Comparison of ENCODE assay signal across 9 cellular contexts in the genomic region with DNA sequence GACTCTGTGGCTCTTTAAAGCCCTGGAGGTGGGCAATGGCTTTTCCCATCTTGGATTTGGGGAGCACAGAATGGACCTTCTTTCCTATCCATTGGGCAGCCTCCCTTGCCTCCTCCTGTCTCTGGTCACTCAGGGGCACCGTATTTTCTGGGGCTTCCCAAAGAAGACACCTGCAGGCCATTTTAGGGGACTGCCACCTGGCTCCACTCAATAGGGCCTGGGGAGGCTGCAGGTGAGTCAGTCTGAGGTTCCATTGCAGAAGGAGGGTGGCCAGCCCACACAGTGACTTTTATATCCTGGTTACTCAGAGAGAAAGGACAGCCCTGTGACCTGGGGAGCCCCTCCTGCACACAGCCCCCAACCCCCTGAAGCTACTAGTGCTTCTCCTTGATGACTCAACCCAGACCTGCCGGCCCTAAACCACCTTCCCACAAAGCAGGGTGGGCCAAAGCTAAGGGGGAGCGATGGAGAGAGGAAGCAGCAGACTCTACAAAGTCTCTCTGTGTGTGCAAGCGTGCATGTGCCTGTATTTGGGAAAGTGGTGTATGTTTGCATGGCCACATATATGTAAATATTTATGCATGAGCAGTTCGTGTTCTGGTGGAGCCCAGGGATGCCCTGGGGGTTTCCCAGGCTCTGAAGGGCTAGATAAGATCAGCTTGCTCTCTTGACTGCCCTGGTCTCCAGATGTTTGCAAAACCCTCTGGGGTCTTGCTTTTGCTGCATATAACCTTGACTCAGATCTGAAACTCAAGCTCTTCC. TPM values are rescaled to one million over a fixed set of nuclear protein-coding genes. Genes with fewer than 3 reads are reported as not detected.
DNase-seq lines count a peak whose midpoint lies in the region; ATAC-seq, FAIRE-seq and TF ChIP-seq lines count a peak whose summit lies in the region.
"Had no signal": no experiment of that assay in that cellular context is flagged by ENCODE, and none has a peak within 500 bp of the region (broad histone marks: within the 10 kb centered on the region; RNA-seq: fewer than 3 reads in every experiment).

No MANE protein-coding gene starts in this region.

- TF ChIP-seq POLR2A in K562 (conservative IDR thresholded peaks at IDR 0.05): no peak

- BruUV-seq in K562 (replicated peaks; lab: Mats Ljungman, UMichigan): no TSS peak

- H3K9me3 ChIP-seq in K562 (replicated peaks; ENCODE audit: control insufficient read depth, insufficient read depth, low read depth, low read length) (no peaks in the 10 kb centered on the region), HAP-1 (no peaks in the 10 kb centered on the region)

- WGBS in K562 (ENCODE audit: insufficient coverage, low coverage, missing lambda C conversion rate): 0% methylated on average over 5 of the region's 5 CpGs

- no peak overlapping the region for H3K4me2 ChIP-seq in K562 (ENCODE audit: insufficient read depth, low read length)

- CTCF ChIA-PET in K562 (lab: Yijun Ruan, JAX; ENCODE audit: low intra/inter-chr PET ratio): no interaction called here

- TF ChIP-seq RAD21 in K562 (CRISPR knock-in tag; conservative IDR thresholded peaks at IDR 0.05 in 1 of 2, IDR thresholded peaks at IDR 0.05 in 1 of 2): no peak

- H3K4me3 ChIP-seq in GM12865 (ENCODE audit: low read depth, low read length) (no peak overlapping the region), K562 (no peak overlapping the region), HAP-1 (no peak overlapping the region)

- no peak for TF ChIP-seq EP300 in K562 (IDR thresholded peaks at IDR 0.05; ENCODE audit: low read length)

- POLR2A ChIA-PET in K562 (lab: Yijun Ruan, JAX): no interaction called here

- H3K27me3 ChIP-seq in K562 (ENCODE audit: control insufficient read depth in 2 of 2, insufficient read depth in 2 of 2, low read length in 2 of 2) (peaks cover 9 to 50% of the 10 kb centered on the region in 2 experiments; a peak in 3 of 5 replicates), HAP-1 (ENCODE audit: low read depth) (no peaks in the 10 kb centered on the region)

- no peak for FAIRE-seq in K562 (lab: Jason Lieb, UNC)

- H3K9me1 ChIP-seq in K562 (ENCODE audit: control insufficient read depth, insufficient read depth, low read length): no peaks in the 10 kb centered on the region

- in situ Hi-C loops in K562 (cut with MboI): no loop called here
- in situ Hi-C loops in HAP-1 (cut with MboI; ENCODE audit: low sequenced_read_pairs): no loop called here

- no peak overlapping the region for H3K9ac ChIP-seq in K562 (ENCODE audit: insufficient read depth in 1 of 2, low read depth in 2 of 2, low read length in 2 of 2)

- peak; percentile 93 for DNase-seq in GM12865 (ENCODE audit: low read depth)
- DNase-seq in K562 (ENCODE audit: extremely low read depth in 1 of 4, low spot score in 3 of 4): no peak
- peak; percentile 8 to 41 (median 36) for DNase-seq in stimulated activated CD4-positive, alpha-beta T cell treated with anti-CD3 and anti-CD28 coated beads, TNF-alpha, amount 100 ng/mL, for 48 hours (ENCODE audit: low read depth in 3 of 3)
- DNase-seq in hepatic stellate cell (ENCODE audit: low spot score): no peak
- no peak for DNase-seq in HAP-1 (ENCODE audit: low spot score in 2 of 2)
- DNase-seq in AG20443 (ENCODE audit: low spot score): no peak

- no peak overlapping the region for H2AFZ ChIP-seq in K562 (ENCODE audit: low read depth, low read length)

- TF ChIP-seq CTCF in GM12865 (IDR thresholded peaks at IDR 0.05; ENCODE audit: insufficient read depth, low read depth, low read length, missing control alignments): peak; percentile 12
- TF ChIP-seq CTCF in K562 (IDR thresholded peaks at IDR 0.05 in 2 of 3, conservative IDR thresholded peaks at IDR 0.05 in 1 of 3; ENCODE audit: insufficient read depth in 2 of 3, low read depth in 1 of 3, low read length in 3 of 3): no peak

- intact Hi-C loops in K562 (cut with micrococcal nuclease): no loop called here

- H3K27ac ChIP-seq in K562 (ENCODE audit: extremely low read depth, low read depth, low read length): no peak overlapping the region

- H3K4me1 ChIP-seq in K562 (replicated peaks in 1 of 2; ENCODE audit: control insufficient read depth in 2 of 2, insufficient read depth in 2 of 2, low read length in 2 of 2) (peaks cover 0 to 11% of the 10 kb centered on the region in 2 experiments; a peak in 2 of 5 replicates), HAP-1 (peaks cover 4% of the 10 kb centered on the region; the same call in 1 of the 2 replicates)

- 0 out of 2 replicates have a peak, but pooled peaks cover 3% of the 10 kb centered on the region for H4K20me1 ChIP-seq in K562 (replicated peaks; ENCODE audit: control insufficient read depth, insufficient read depth, low read length)

- ATAC-seq in GM21360 (IDR thresholded peaks at IDR 0.05; ENCODE audit: unreplicated experiment): peak; percentile 69
- peak; percentile 53 for ATAC-seq in HG03521 (IDR thresholded peaks at IDR 0.05; ENCODE audit: unreplicated experiment)
- peak; percentile 31; the same call in 1 of the 3 replicates for ATAC-seq in K562

- H3K36me3 ChIP-seq in K562 (ENCODE audit: control insufficient read depth, insufficient read depth, low read length) (no peaks in the 10 kb centered on the region), HAP-1 (replicated peaks) (no peaks in the 10 kb centered on the region)

- no peaks in the 10 kb centered on the region for H3K79me2 ChIP-seq in K562 (ENCODE audit: control insufficient read depth, insufficient read depth, low read length)

TF ChIP-seq in K562, 482 proteins besides CTCF, POLR2A, EP300 and RAD21 (continues in another document):
- TF ChIP-seq, protein P1, sequence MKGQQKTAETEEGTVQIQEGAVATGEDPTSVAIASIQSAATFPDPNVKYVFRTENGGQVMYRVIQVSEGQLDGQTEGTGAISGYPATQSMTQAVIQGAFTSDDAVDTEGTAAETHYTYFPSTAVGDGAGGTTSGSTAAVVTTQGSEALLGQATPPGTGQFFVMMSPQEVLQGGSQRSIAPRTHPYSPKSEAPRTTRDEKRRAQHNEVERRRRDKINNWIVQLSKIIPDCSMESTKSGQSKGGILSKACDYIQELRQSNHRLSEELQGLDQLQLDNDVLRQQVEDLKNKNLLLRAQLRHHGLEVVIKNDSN (CRISPR knock-in tag; IDR thresholded peaks at IDR 0.05): no peak

RNA-seq across cellular contexts. Expression of a gene that starts 5.0 kb away (rescaled TPM):
- not detected in 2 replicates for total RNA-seq in K562 (2011; cell fraction: chromatin; rRNA removed; ENCODE audit: low replicate concordance)
- total RNA-seq in K562 (2011; cell fraction: nucleolus; rRNA removed): not detected in 2 replicates
- not detected in 2 replicates for total RNA-seq in K562 (2011; cell fraction: nucleoplasm; rRNA removed)
- total RNA-seq in K562 (2014; rRNA removed) (not detected in 2 replicates), K562 (2014; rRNA removed; fragmentation: Illumina TruSeq; extraction: Trizol) (not detected in 2 replicates), K562 (2015; rRNA removed; fragmentation: Illumina TruSeq; extraction: Trizol) (not detected in 2 replicates), K562 (2021) (0.09 and 0.16 TPM in 2 replicates)
- polyA plus RNA-seq in K562 (2011; rRNA removed) (not detected in 2 replicates), K562 (2014; fragmentation: Illumina TruSeq; extraction: Trizol) (not detected in 2 replicates), K562 (2014; fragmentation: Nextera tagmentation; extraction: Ambion mirVana) (not detected), K562 (2014; rRNA removed) (not detected in 2 replicates)
- not detected in 2 replicates for polyA plus RNA-seq in K562 (2011; cell fraction: cytosol; rRNA removed)
- polyA plus RNA-seq in K562 (2011; cell fraction: nucleus; rRNA removed): not detected in 2 replicates
- not detected in 2 replicates for polyA plus RNA-seq in K562 (2012)
- polyA minus RNA-seq in K562 (2011; rRNA and poly(A)+ RNA removed): not detected in 2 replicates
- polyA minus RNA-seq in K562 (2011; cell fraction: cytosol; rRNA and poly(A)+ RNA removed): not detected in 2 replicates
- not detected in 2 replicates for polyA minus RNA-seq in K562 (2011; cell fraction: nucleus; rRNA and poly(A)+ RNA removed)
- total RNA-seq: myocyte had no signal

RNA-seq across cellular contexts. Expression of a gene that starts 18.7 kb away (rescaled TPM):
- total RNA-seq in K562 (2011; cell fraction: chromatin; rRNA removed; ENCODE audit: low replicate concordance): not detected in 2 replicates
- not detected in 2 replicates for total RNA-seq in K562 (2011; cell fraction: nucleolus; rRNA removed)
- not detected in 2 replicates for total RNA-seq in K562 (2011; cell fraction: nucleoplasm; rRNA removed)
- total RNA-seq in K562 (2014; rRNA removed): not detected in 2 replicates
- not detected in 2 replicates for total RNA-seq in K562 (2014; rRNA removed; fragmentation: Illumina TruSeq; extraction: Trizol)
- not detected in 2 replicates for total RNA-seq in K562 (2015; rRNA removed; fragmentation: Illumina TruSeq; extraction: Trizol)
- total RNA-seq in K562 (2021): 0.29 and 0.60 TPM in 2 replicates
- not detected in 2 replicates for polyA plus RNA-seq in K562 (2011; rRNA removed)
- not detected in 2 replicates for polyA plus RNA-seq in K562 (2011; cell fraction: cytosol; rRNA removed)
- not detected in 2 replicates for polyA plus RNA-seq in K562 (2011; cell fraction: nucleus; rRNA removed)
- 0.04 and 0.06 TPM in 2 replicates for polyA plus RNA-seq in K562 (2012)
- 0.10 TPM in 1 of 2 replicates, not detected in the other for polyA plus RNA-seq in K562 (2014; fragmentation: Illumina TruSeq; extraction: Trizol)
- polyA plus RNA-seq in K562 (2014; fragmentation: Nextera tagmentation; extraction: Ambion mirVana): under 1 TPM; 0.04 to 0.07 TPM
- 0.04 TPM in 1 of 2 replicates, not detected in the other for polyA plus RNA-seq in K562 (2014; rRNA removed)
- polyA minus RNA-seq in K562 (2011; rRNA and poly(A)+ RNA removed): not detected in 2 replicates
- polyA minus RNA-seq in K562 (2011; cell fraction: cytosol; rRNA and poly(A)+ RNA removed): not detected in 2 replicates
- polyA minus RNA-seq in K562 (2011; cell fraction: nucleus; rRNA and poly(A)+ RNA removed): not detected in 2 replicates
- total RNA-seq: myocyte had no signal

RNA-seq across cellular contexts. Expression of a gene that starts 27.3 kb away (rescaled TPM):
- not detected in 2 replicates for total RNA-seq in K562 (2011; cell fraction: chromatin; rRNA removed; ENCODE audit: low replicate concordance)
- not detected in 2 replicates for total RNA-seq in K562 (2011; cell fraction: nucleolus; rRNA removed)
- not detected in 2 replicates for total RNA-seq in K562 (2011; cell fraction: nucleoplasm; rRNA removed)
- total RNA-seq in K562 (2014; rRNA removed) (not detected in 2 replicates), K562 (2014; rRNA removed; fragmentation: Illumina TruSeq; extraction: Trizol) (not detected in 2 replicates), K562 (2015; rRNA removed; fragmentation: Illumina TruSeq; extraction: Trizol) (not detected in 2 replicates), K562 (2021) (not detected in 2 replicates)
- polyA plus RNA-seq in K562 (2011; rRNA removed) (not detected in 2 replicates), K562 (2014; fragmentation: Illumina TruSeq; extraction: Trizol) (not detected in 2 replicates), K562 (2014; fragmentation: Nextera tagmentation; extraction: Ambion mirVana) (not detected), K562 (2014; rRNA removed) (not detected in 2 replicates)
- not detected in 2 replicates for polyA plus RNA-seq in K562 (2011; cell fraction: cytosol; rRNA removed)
- polyA plus RNA-seq in K562 (2011; cell fraction: nucleus; rRNA removed): not detected in 2 replicates
- not detected in 2 replicates for polyA plus RNA-seq in K562 (2012)
- not detected in 2 replicates for polyA minus RNA-seq in K562 (2011; rRNA and poly(A)+ RNA removed)
- not detected in 2 replicates for polyA minus RNA-seq in K562 (2011; cell fraction: cytosol; rRNA and poly(A)+ RNA removed)
- not detected in 2 replicates for polyA minus RNA-seq in K562 (2011; cell fraction: nucleus; rRNA and poly(A)+ RNA removed)
- total RNA-seq: myocyte had no signal

Comparison
In these comparisons a context has a peak if more than half of its experiments do, and no peak if none do; other contexts are left out.
1. DNase-seq: peak in GM12865 (single experiment) and stimulated activated CD4-positive, alpha-beta T cell treated with anti-CD3 and anti-CD28 coated beads, TNF-alpha, amount 100 ng/mL, for 48 hours (3 of 3); none in K562 (0 of 4), hepatic stellate cell (single experiment), HAP-1 (0 of 2) and AG20443 (single experiment).
2. Peak in every context shown above with its lines, with median percentiles within 50 percentile points of each other: ATAC-seq.